17 cellular contexts compared by ENCODE assay signal in genomic region chr17:50682938-50683337, GRCh38. TPM values are rescaled to one million over a fixed set of nuclear protein-coding genes. Genes with fewer than 3 reads are reported as not detected.
DNase-seq lines count a peak whose midpoint lies in the region; TF ChIP-seq lines count a peak whose summit lies in the region.
"Had no signal": no experiment of that assay in that cellular context is flagged by ENCODE, and none has a peak within 500 bp of the region (broad histone marks: within the 10 kb centered on the region; RNA-seq: fewer than 3 reads in every experiment).

No MANE protein-coding gene starts in this region.

- H3K9me3 ChIP-seq in BE2C: no peaks in the 10 kb centered on the region
- H3K9me3 ChIP-seq: HAP-1, SK-N-SH had no signal

- no peak overlapping the region for H3K4me3 ChIP-seq in BE2C (ENCODE audit: low read depth, low read length)
- H3K4me3 ChIP-seq: HAP-1 had no signal

- no peak overlapping the region for H3K4me3 Mint-ChIP-seq in progenitor cell of endocrine pancreas (ENCODE audit: low read depth)
- H3K4me3 Mint-ChIP-seq: CD14-positive monocyte had no signal

- H3K27me3 ChIP-seq in BE2C: no peaks in the 10 kb centered on the region

- H3K27me3 Mint-ChIP-seq in progenitor cell of endocrine pancreas: peaks cover 4% of the 10 kb centered on the region

- H3K36me3 ChIP-seq in BE2C: no peaks in the 10 kb centered on the region
- H3K36me3 ChIP-seq: HAP-1 had no signal

- peak overlapping the region; percentile 69; the same call in 1 of the 2 replicates for H3K27ac ChIP-seq in RWPE1

- CTCF ChIA-PET in RWPE1 (lab: Yijun Ruan, JAX): interaction anchor here (0.6 kb wide), 1 partner anchor 150 kb away, joined by 4 read pairs; no protein-coding TSS in a partner anchor

- H3K27ac Mint-ChIP-seq in progenitor cell of endocrine pancreas: peak overlapping the region; percentile 67

- TF ChIP-seq CTCF in BE2C (IDR thresholded peaks at IDR 0.05; ENCODE audit: low read depth, low read length) (no peak), RWPE1 (conservative IDR thresholded peaks at IDR 0.05; ENCODE audit: low read depth) (no peak), progenitor cell of endocrine pancreas (IDR thresholded peaks at IDR 0.05; ENCODE audit: unreplicated experiment) (no peak)

- H3K9me3 Mint-ChIP-seq in progenitor cell of endocrine pancreas (ENCODE audit: low read depth): no peaks in the 10 kb centered on the region
- H3K9me3 Mint-ChIP-seq: CD14-positive monocyte had no signal

- no peaks in the 10 kb centered on the region for H3K36me3 Mint-ChIP-seq in progenitor cell of endocrine pancreas (ENCODE audit: insufficient read depth)

- DNase-seq in BE2C: peak; percentile 1
- DNase-seq in RWPE1 (ENCODE audit: low spot score): no peak
- DNase-seq in islet precursor cell: peak; percentile 46
- no peak for DNase-seq in progenitor cell of endocrine pancreas (ENCODE audit: low spot score, unreplicated experiment)
- no peak for DNase-seq in DMS 273 (lab: John Stamatoyannopoulos, UW; ENCODE audit: unreplicated experiment)
- no peak for DNase-seq in iPS-NIHi7 (ENCODE audit: extremely low spot score)
- DNase-seq in activated CD4-positive, CD25-positive, alpha-beta regulatory T cell treated with anti-CD3 and anti-CD28 coated beads, Interleukin-2, amount 50 U/mL, for 72 hours: no peak
- DNase-seq: ACHN; KG1; NCI-H1436 treated with DMSO at 0.1 percent for 48 hours; NCI-H2081 treated with DMSO at 0.1 percent for 48 hours; NCI-H748 treated with DMSO at 0.1 percent for 48 hours; NK-92 treated with Interleukin-12 subunit alpha and Interleukin-12 subunit beta, amount 100 ng/mL, for 24 hours; SHP77; SK-N-SH had no signal

- peaks cover 40% of the 10 kb centered on the region for H3K4me1 Mint-ChIP-seq in progenitor cell of endocrine pancreas (ENCODE audit: low read depth)

- POLR2A ChIA-PET in RWPE1 (lab: Yijun Ruan, JAX; ENCODE audit: low non-redundant PET): no interaction called here

- peaks cover 11% of the 10 kb centered on the region; the same call in 1 of the 2 replicates for H3K4me1 ChIP-seq in BE2C

RNA-seq across cellular contexts. Expression of gene ANKRD40, which starts 24.8 kb away (rescaled TPM):
- polyA plus RNA-seq in BE2C (2012; ENCODE audit: insufficient read depth, insufficient read length, low read depth): 32.3 TPM
- 39.0 and 39.2 TPM in 2 replicates for total RNA-seq in progenitor cell of endocrine pancreas

RNA-seq across cellular contexts. Expression of gene LUC7L3, which starts 36.5 kb away (rescaled TPM):
- polyA plus RNA-seq in BE2C (2012; ENCODE audit: insufficient read depth, insufficient read length, low read depth): 137 TPM
- total RNA-seq in progenitor cell of endocrine pancreas: 168 and 184 TPM in 2 replicates

RNA-seq across cellular contexts. Expression of gene ABCC3, which starts 48.3 kb away (rescaled TPM):
- polyA plus RNA-seq in BE2C (2012; ENCODE audit: insufficient read depth, insufficient read length, low read depth): 2.9 TPM
- 1.6 and 2.3 TPM in 2 replicates for total RNA-seq in progenitor cell of endocrine pancreas

Comparison
In these comparisons a context has a peak if more than half of its experiments do, and no peak if none do; other contexts are left out.
1. DNase-seq: peak in BE2C (single experiment) and islet precursor cell (single experiment); none in RWPE1 (single experiment), progenitor cell of endocrine pancreas (single experiment), DMS 273 (single experiment), iPS-NIHi7 (single experiment) and activated CD4-positive, CD25-positive, alpha-beta regulatory T cell treated with anti-CD3 and anti-CD28 coated beads, Interleukin-2, amount 50 U/mL, for 72 hours (single experiment).